8 cellular contexts compared by ENCODE assay signal in genomic region chr16:2963074-2963610, GRCh38. TPM values are rescaled to one million over a fixed set of nuclear protein-coding genes. Genes with fewer than 3 reads are reported as not detected.
A peak's percentile ranks its signal among the peaks of the same experiment; 100 is the strongest.
DNase-seq lines count a peak whose midpoint lies in the region; ATAC-seq and TF ChIP-seq lines count a peak whose summit lies in the region.

No MANE protein-coding gene starts in this region.

- H3K4me3 Mint-ChIP-seq in naive thymus-derived CD4-positive, alpha-beta T cell, result peak overlapping the region in 8 of 10 donors; percentile 38 to 89 (median 80)

- peaks cover 0 to 57% (median 24%) of the 10 kb centered on the region in 11 experiments; a peak in 15 of 22 replicates for H4K20me1 ChIP-seq in BLaER1 treated with 17β-estradiol and CSF1 and Interleukin-3, amounts not matched to agents 10 nM and 100 nM

- CTCF ChIA-PET in naive thymus-derived CD4-positive, alpha-beta T cell (lab: Charles Lee), result no interaction called here

- H3K4me2 ChIP-seq in BLaER1 treated with 17β-estradiol and CSF1 and Interleukin-3, amounts not matched to agents 10 nM and 100 nM, result peak overlapping the region; percentile 94 to 100 (median 99)

- DNase-seq in GM20000 (ENCODE audit: low spot score), result peak; percentile 71
- DNase-seq in ascending aorta (ENCODE audit: low spot score in 2 of 2), result no peak
- peak in 2 of 9 donors; percentile 49 to 62 for DNase-seq in naive thymus-derived CD4-positive, alpha-beta T cell
- no peak for DNase-seq in upper lobe of right lung
- DNase-seq in cerebellum (ENCODE audit: low spot score), result no peak
- DNase-seq in COLO829 (ENCODE audit: low spot score), result no peak

- H3K9ac ChIP-seq in BLaER1 treated with 17β-estradiol and CSF1 and Interleukin-3, amounts not matched to agents 10 nM and 100 nM, result peak overlapping the region in 9 of 11 experiments; percentile 43 to 78 (median 66); a peak in 14 of 22 replicates

- peak overlapping the region; percentile 52 to 74 (median 66) for H3K4me3 ChIP-seq in BLaER1 treated with 17β-estradiol and CSF1 and Interleukin-3, amounts not matched to agents 10 nM and 100 nM
- H3K4me3 ChIP-seq in ascending aorta (peak overlapping the region; percentile 45 to 51), upper lobe of right lung (no peak overlapping the region)
- H3K4me3 ChIP-seq in naive thymus-derived CD4-positive, alpha-beta T cell (ENCODE audit: low read length), result no peak overlapping the region

- intact Hi-C loops in ascending aorta (cut with DNase I) (no loop called here), upper lobe of right lung (cut with DNase I) (no loop called here)
- intact Hi-C loops in naive thymus-derived CD4-positive, alpha-beta T cell (cut with micrococcal nuclease), result no loop called here

- peaks cover 5 to 31% (median 17%) of the 10 kb centered on the region in 7 donors for H3K4me1 Mint-ChIP-seq in naive thymus-derived CD4-positive, alpha-beta T cell

- no peaks in the 10 kb centered on the region for H3K9me3 Mint-ChIP-seq in naive thymus-derived CD4-positive, alpha-beta T cell

- H3K27ac Mint-ChIP-seq in naive thymus-derived CD4-positive, alpha-beta T cell, result no peak overlapping the region

- H3K27ac ChIP-seq in BLaER1 treated with 17β-estradiol and CSF1 and Interleukin-3, amounts not matched to agents 10 nM and 100 nM, result peak overlapping the region in 2 of 11 experiments; percentile 37 to 55; a peak in 2 of 22 replicates
- no peak overlapping the region for H3K27ac ChIP-seq in ascending aorta
- no peak overlapping the region for H3K27ac ChIP-seq in naive thymus-derived CD4-positive, alpha-beta T cell (ENCODE audit: low read depth, low read length)
- no peak overlapping the region for H3K27ac ChIP-seq in upper lobe of right lung

- TF ChIP-seq CTCF in GM20000 (IDR thresholded peaks at IDR 0.05; ENCODE audit: extremely low read depth, missing control alignments), result no peak
- TF ChIP-seq CTCF in ascending aorta (IDR thresholded peaks at IDR 0.05), result no peak
- no peak for TF ChIP-seq CTCF in upper lobe of right lung (IDR thresholded peaks at IDR 0.05)

- POLR2A ChIA-PET in naive thymus-derived CD4-positive, alpha-beta T cell (lab: Charles Lee), result interaction anchor here (0.5 kb wide), 1 partner anchor 95 kb away, joined by 3 read pairs; no protein-coding TSS in a partner anchor

- no peaks in the 10 kb centered on the region for H3K36me3 Mint-ChIP-seq in naive thymus-derived CD4-positive, alpha-beta T cell

- peak; percentile 46 for ATAC-seq in naive thymus-derived CD4-positive, alpha-beta T cell
- ATAC-seq in upper lobe of right lung (no peak), HG03571 (IDR thresholded peaks at IDR 0.05; ENCODE audit: unreplicated experiment) (no peak)

- peaks cover 46 to 85% (median 75%) of the 10 kb centered on the region in 10 experiments for H3K4me1 ChIP-seq in BLaER1 treated with 17β-estradiol and CSF1 and Interleukin-3, amounts not matched to agents 10 nM and 100 nM
- peaks cover 26 to 28% of the 10 kb centered on the region in 2 donors for H3K4me1 ChIP-seq in ascending aorta
- peaks cover 13 to 33% of the 10 kb centered on the region in 2 donors for H3K4me1 ChIP-seq in naive thymus-derived CD4-positive, alpha-beta T cell (ENCODE audit: control insufficient read depth in 2 of 2, insufficient read depth in 2 of 2, low read length in 2 of 2)
- peaks cover 30% of the 10 kb centered on the region for H3K4me1 ChIP-seq in upper lobe of right lung

- peaks cover 0 to 33% (median 17%) of the 10 kb centered on the region in 11 experiments; a peak in 14 of 22 replicates for H3K27me3 ChIP-seq in BLaER1 treated with 17β-estradiol and CSF1 and Interleukin-3, amounts not matched to agents 10 nM and 100 nM
- H3K27me3 ChIP-seq in ascending aorta (peaks cover 60% of the 10 kb centered on the region), upper lobe of right lung (peaks cover 83% of the 10 kb centered on the region)
- H3K27me3 ChIP-seq in naive thymus-derived CD4-positive, alpha-beta T cell (ENCODE audit: control insufficient read depth in 2 of 2, insufficient read depth in 2 of 2, low read length in 2 of 2), result peaks cover 5 to 21% of the 10 kb centered on the region in 2 donors

- H3K27me3 Mint-ChIP-seq in naive thymus-derived CD4-positive, alpha-beta T cell, result peaks cover 5 to 42% (median 19%) of the 10 kb centered on the region in 5 donors

- H3K9me3 ChIP-seq in BLaER1 treated with 17β-estradiol and CSF1 and Interleukin-3, amounts not matched to agents 10 nM and 100 nM (replicated peaks in 1 of 11), result no peaks in the 10 kb centered on the region
- no peaks in the 10 kb centered on the region for H3K9me3 ChIP-seq in ascending aorta
- no peaks in the 10 kb centered on the region for H3K9me3 ChIP-seq in naive thymus-derived CD4-positive, alpha-beta T cell (ENCODE audit: control insufficient read depth in 2 of 3, low read length in 3 of 3)
- H3K9me3 ChIP-seq in upper lobe of right lung, result no peaks in the 10 kb centered on the region

- H3K36me3 ChIP-seq in BLaER1 treated with 17β-estradiol and CSF1 and Interleukin-3, amounts not matched to agents 10 nM and 100 nM, result peaks cover 0 to 7% (median 0%) of the 10 kb centered on the region in 11 experiments; a peak in 2 of 22 replicates
- H3K36me3 ChIP-seq in ascending aorta (no peaks in the 10 kb centered on the region), upper lobe of right lung (no peaks in the 10 kb centered on the region)
- H3K36me3 ChIP-seq in naive thymus-derived CD4-positive, alpha-beta T cell (ENCODE audit: control insufficient read depth in 2 of 3, insufficient read depth in 3 of 3, low read length in 3 of 3), result no peaks in the 10 kb centered on the region

RNA-seq across cellular contexts. Expression of gene KREMEN2, which starts 0.9 kb away (rescaled TPM):
- total RNA-seq in ascending aorta (not detected), upper lobe of right lung (not detected), cerebellum (not detected)
- total RNA-seq in naive thymus-derived CD4-positive, alpha-beta T cell, result not detected
- polyA plus RNA-seq in naive thymus-derived CD4-positive, alpha-beta T cell, result not detected

RNA-seq across cellular contexts. Expression of gene PAQR4, which starts 6.0 kb away (rescaled TPM):
- 9.2 TPM for total RNA-seq in ascending aorta
- 10 to 100 TPM in 1 of 5 experiments, 1 to 10 TPM in 1, under 1 TPM in 3; 0.40 to 39.4 (median 0.79) TPM for total RNA-seq in naive thymus-derived CD4-positive, alpha-beta T cell
- under 1 TPM in 1 of 2 donors, not detected in 1; 0.54 TPM for polyA plus RNA-seq in naive thymus-derived CD4-positive, alpha-beta T cell
- 7.4 TPM for total RNA-seq in upper lobe of right lung
- 17.5 TPM for total RNA-seq in cerebellum

RNA-seq across cellular contexts. Expression of gene PKMYT1, which starts 17.1 kb away (rescaled TPM):
- total RNA-seq in ascending aorta (not detected), upper lobe of right lung (3.8 TPM), cerebellum (5.0 TPM)
- total RNA-seq in naive thymus-derived CD4-positive, alpha-beta T cell, result 10 to 100 TPM in 1 of 5 experiments, under 1 TPM in 1, not detected in 3; 0.93 to 89.1 TPM
- not detected for polyA plus RNA-seq in naive thymus-derived CD4-positive, alpha-beta T cell

RNA-seq across cellular contexts. Expression of gene CLDN9, which starts 49.6 kb away (rescaled TPM):
- not detected for total RNA-seq in ascending aorta
- under 1 TPM in 2 of 5 experiments, not detected in 3; 0.15 to 0.37 TPM for total RNA-seq in naive thymus-derived CD4-positive, alpha-beta T cell
- polyA plus RNA-seq in naive thymus-derived CD4-positive, alpha-beta T cell, result not detected
- total RNA-seq in upper lobe of right lung, result 0.75 TPM
- total RNA-seq in cerebellum, result not detected

RNA-seq across cellular contexts. Expression of gene FLYWCH1, which starts 51.4 kb away (rescaled TPM):
- total RNA-seq in ascending aorta (74.3 TPM), upper lobe of right lung (41.3 TPM), cerebellum (17.6 TPM)
- 100 to 1,000 TPM in 2 of 5 experiments, 10 to 100 TPM in 3; 48.6 to 149 (median 87.0) TPM for total RNA-seq in naive thymus-derived CD4-positive, alpha-beta T cell
- 10 to 100 TPM; 12.4 to 30.0 TPM for polyA plus RNA-seq in naive thymus-derived CD4-positive, alpha-beta T cell

Comparison
In these comparisons a context has a peak if more than half of its experiments do, and no peak if none do; other contexts are left out.
1. H3K4me3 ChIP-seq: peak in BLaER1 treated with 17β-estradiol and CSF1 and Interleukin-3, amounts not matched to agents 10 nM and 100 nM (10 of 10) and ascending aorta (2 of 2); none in naive thymus-derived CD4-positive, alpha-beta T cell (single experiment) and upper lobe of right lung (single experiment).